Comparison of ENCODE assay signal across 27 cellular contexts in the genomic region with DNA sequence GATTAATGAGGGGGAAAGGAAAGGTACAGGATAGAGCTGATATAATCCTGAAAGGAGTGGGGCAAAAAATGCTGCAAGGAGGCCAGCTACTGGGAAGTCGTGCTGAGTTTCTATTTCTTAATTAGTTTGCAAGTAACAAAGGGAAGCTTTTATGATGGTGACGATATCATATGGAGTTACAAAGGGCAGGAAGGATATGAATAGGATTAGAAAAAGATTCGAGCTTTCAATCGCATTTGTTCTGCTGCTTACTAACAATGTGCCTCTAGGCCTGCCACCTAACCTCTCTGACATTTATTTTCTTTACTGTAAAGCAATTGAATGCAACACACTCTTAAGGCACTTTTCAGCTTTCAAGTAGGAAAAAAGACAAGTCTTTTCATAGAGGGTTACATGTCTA.
"Had no signal": no experiment of that assay in that cellular context is flagged by ENCODE, and none has a peak within 500 bp of the region (broad histone marks: within the 10 kb centered on the region; RNA-seq: fewer than 3 reads in every experiment).

No MANE protein-coding gene starts in this region.

- H3K9me3 ChIP-seq: body of pancreas, left ventricle myocardium inferior, sigmoid colon, transverse colon had no signal

- H3K4me3 Mint-ChIP-seq: activated CD8-positive, alpha-beta T cell treated with anti-CD3 and anti-CD28 coated beads, Interleukin-2, amount 10 ng/mL, durations not matched to agents 7 days and 5 days; activated naive CD4-positive, alpha-beta T cell treated with anti-CD3 and anti-CD28 coated beads, Interleukin-2, amount 50 U/mL, for 24 hours; activated T-helper 1 cell treated with anti-CD3 and anti-CD28 coated beads, Interleukin-12 subunit alpha, Interleukin-12 subunit beta, Interleukin-2, Interleukin-4 antibody, amounts not matched to agents 30 ng/mL and 10 ng/mL and 1 ng/mL, durations not matched to agents 14 hours and 24 hours and 36 hours; mesothelial cell of epicardium; natural killer cell; stimulated activated naive B cell treated with anti-CD40 and anti-IgM and Interleukin-4, amounts not matched to agents 10 μg/mL and 1 μg/mL and 100 μg/mL, for 72 hours; T-helper 2 cell treated with Interferon-gamma antibody and Interleukin-4, amounts not matched to agents 5 μg/mL and 100 μg/mL, for 36 hours had no signal

- H3K4me1 ChIP-seq: body of pancreas, foreskin keratinocyte, left ventricle myocardium inferior, sigmoid colon, transverse colon had no signal

- H3K27ac ChIP-seq: body of pancreas, cardiac muscle cell, foreskin keratinocyte, left ventricle myocardium inferior, sigmoid colon, transverse colon had no signal

- H3K36me3 ChIP-seq: left ventricle myocardium inferior, sigmoid colon, transverse colon had no signal

- H3K27ac Mint-ChIP-seq: activated CD8-positive, alpha-beta T cell treated with anti-CD3 and anti-CD28 coated beads, Interleukin-2, amount 10 ng/mL, durations not matched to agents 7 days and 5 days; activated naive CD4-positive, alpha-beta T cell treated with anti-CD3 and anti-CD28 coated beads, Interleukin-2, amount 50 U/mL, for 24 hours; activated T-helper 1 cell treated with anti-CD3 and anti-CD28 coated beads, Interleukin-12 subunit alpha, Interleukin-12 subunit beta, Interleukin-2, Interleukin-4 antibody, amounts not matched to agents 30 ng/mL and 10 ng/mL and 1 ng/mL, durations not matched to agents 14 hours and 24 hours and 36 hours; mesothelial cell of epicardium; natural killer cell; stimulated activated naive B cell treated with anti-CD40 and anti-IgM and Interleukin-4, amounts not matched to agents 10 μg/mL and 1 μg/mL and 100 μg/mL, for 72 hours; T-helper 2 cell treated with Interferon-gamma antibody and Interleukin-4, amounts not matched to agents 5 μg/mL and 100 μg/mL, for 36 hours had no signal

- FAIRE-seq: TTC549, urothelium cell line had no signal

- H3K27me3 ChIP-seq: body of pancreas, cardiac muscle cell, foreskin keratinocyte, sigmoid colon, transverse colon had no signal

- H3K27me3 Mint-ChIP-seq: activated naive CD4-positive, alpha-beta T cell treated with anti-CD3 and anti-CD28 coated beads, Interleukin-2, amount 50 U/mL, for 24 hours; stimulated activated naive B cell treated with anti-CD40 and anti-IgM and Interleukin-4, amounts not matched to agents 10 μg/mL and 1 μg/mL and 100 μg/mL, for 72 hours had no signal

- DNase-seq: activated CD4-positive, alpha-beta T cell treated with anti-CD3 and anti-CD28 coated beads for 1 hour; activated CD4-positive, alpha-beta T cell treated with anti-CD3 and anti-CD28 coated beads, Interleukin-2, amount 50 U/mL, for 1 hour; activated CD8-positive, alpha-beta T cell treated with anti-CD3 and anti-CD28 coated beads, Interleukin-2, amount 10 ng/mL, durations not matched to agents 7 days and 5 days; activated gamma-delta T cell; anterior cingulate cortex; body of pancreas; cortex of kidney; foreskin keratinocyte; glutamatergic neuron; hippocampal formation; left ventricle myocardium inferior; mammary epithelial cell; natural killer cell; occipital lobe; posterior cingulate gyrus; sigmoid colon; stimulated activated CD4-positive, alpha-beta T cell treated with anti-CD3 and anti-CD28 coated beads, Interleukin-2, amount 100 ng/mL, for 48 hours; stimulated activated CD8-positive, alpha-beta memory T cell treated with anti-CD3 and anti-CD28 coated beads, Interleukin-4, amount 100 ng/mL, for 48 hours; stimulated activated naive B cell treated with anti-CD40 and anti-IgM and Interleukin-4, amounts not matched to agents 10 μg/mL and 1 μg/mL and 100 μg/mL, for 72 hours; transverse colon had no signal

- H3K4me3 ChIP-seq: body of pancreas, cardiac muscle cell, left ventricle myocardium inferior, sigmoid colon, transverse colon had no signal

- H3K36me3 Mint-ChIP-seq: activated naive CD4-positive, alpha-beta T cell treated with anti-CD3 and anti-CD28 coated beads, Interleukin-2, amount 50 U/mL, for 24 hours; mesothelial cell of epicardium; natural killer cell; stimulated activated naive B cell treated with anti-CD40 and anti-IgM and Interleukin-4, amounts not matched to agents 10 μg/mL and 1 μg/mL and 100 μg/mL, for 72 hours had no signal

- H3K4me1 Mint-ChIP-seq: activated naive CD4-positive, alpha-beta T cell treated with anti-CD3 and anti-CD28 coated beads, Interleukin-2, amount 50 U/mL, for 24 hours; mesothelial cell of epicardium; natural killer cell; stimulated activated naive B cell treated with anti-CD40 and anti-IgM and Interleukin-4, amounts not matched to agents 10 μg/mL and 1 μg/mL and 100 μg/mL, for 72 hours had no signal

- ATAC-seq: activated CD8-positive, alpha-beta T cell treated with anti-CD3 and anti-CD28 coated beads, Interleukin-2, amount 10 ng/mL, durations not matched to agents 7 days and 5 days; body of pancreas; foreskin keratinocyte; natural killer cell; stimulated activated naive B cell treated with anti-CD40 and anti-IgM and Interleukin-4, amounts not matched to agents 10 μg/mL and 1 μg/mL and 100 μg/mL, for 72 hours had no signal

- H3K9me3 Mint-ChIP-seq: activated naive CD4-positive, alpha-beta T cell treated with anti-CD3 and anti-CD28 coated beads, Interleukin-2, amount 50 U/mL, for 24 hours; activated T-helper 1 cell treated with anti-CD3 and anti-CD28 coated beads, Interleukin-12 subunit alpha, Interleukin-12 subunit beta, Interleukin-2, Interleukin-4 antibody, amounts not matched to agents 30 ng/mL and 10 ng/mL and 1 ng/mL, durations not matched to agents 14 hours and 24 hours and 36 hours; mesothelial cell of epicardium; stimulated activated naive B cell treated with anti-CD40 and anti-IgM and Interleukin-4, amounts not matched to agents 10 μg/mL and 1 μg/mL and 100 μg/mL, for 72 hours; T-helper 2 cell treated with Interferon-gamma antibody and Interleukin-4, amounts not matched to agents 5 μg/mL and 100 μg/mL, for 36 hours had no signal
